Comparison of ENCODE assay signal across 8 cellular contexts in genomic region chr7:40551685-40552576, GRCh38.
DNase-seq lines count a peak whose midpoint lies in the region; ATAC-seq and TF ChIP-seq lines count a peak whose summit lies in the region.

No MANE protein-coding gene starts in this region.

- H3K14ac ChIP-seq in neuronal stem cell (ENCODE audit: low read length), result no peak overlapping the region

- H2BK12ac ChIP-seq in neuronal stem cell (ENCODE audit: low read length), result no peak overlapping the region

- H3K4me3 ChIP-seq in neutrophil (ENCODE audit: low read depth in 1 of 2, low read length in 1 of 2) (peak overlapping the region; percentile 38 to 39), neuronal stem cell (ENCODE audit: low read length in 2 of 2) (no peak overlapping the region)

- no peak overlapping the region for H2BK5ac ChIP-seq in neuronal stem cell (ENCODE audit: low read length)

- no peak overlapping the region for H2AK5ac ChIP-seq in neuronal stem cell (ENCODE audit: low read depth, low read length)

- H4K8ac ChIP-seq in neuronal stem cell (ENCODE audit: low read depth, low read length), result no peak overlapping the region

- H3K9me3 ChIP-seq in neutrophil (no peaks in the 10 kb centered on the region), neuronal stem cell (replicated peaks in 1 of 2; ENCODE audit: control insufficient read depth in 2 of 2, insufficient read depth in 1 of 2, low read depth in 1 of 2, low read length in 2 of 2) (no peaks in the 10 kb centered on the region)

- TF ChIP-seq CTCF in neutrophil (IDR thresholded peaks at IDR 0.05), result no peak

- peak; percentile 85 to 92 for DNase-seq in AML-193 (lab: John Stamatoyannopoulos, UW)
- peak; percentile 96 for DNase-seq in amniotic epithelial cell (ENCODE audit: low read depth)
- DNase-seq in neuronal stem cell (ENCODE audit: low spot score), result no peak
- no peak for DNase-seq in stimulated activated CD4-positive, alpha-beta T cell treated with anti-CD3 and anti-CD28 coated beads, Interleukin-2, amount 100 ng/mL, for 48 hours
- DNase-seq in NCI-H1048 (lab: John Stamatoyannopoulos, UW), result no peak

- H3K27ac ChIP-seq in neutrophil (peak overlapping the region; percentile 84), neuronal stem cell (replicated peaks; ENCODE audit: low read length) (no peak overlapping the region)

- no peak overlapping the region for H3K9ac ChIP-seq in neuronal stem cell (ENCODE audit: low read depth, low read length, poor library complexity)

- H2AFZ ChIP-seq in neuronal stem cell (ENCODE audit: low read length), result no peak overlapping the region

- H3K4me2 ChIP-seq in neuronal stem cell (ENCODE audit: insufficient read depth, low read length, poor library complexity, severe bottlenecking), result no peak overlapping the region

- H2BK120ac ChIP-seq in neuronal stem cell (ENCODE audit: low read depth, low read length), result no peak overlapping the region

- H3K4me1 ChIP-seq in neutrophil (ENCODE audit: control insufficient read depth in 1 of 2, insufficient read depth in 1 of 2, low read depth in 1 of 2, low read length in 1 of 2) (peaks cover 45 to 57% of the 10 kb centered on the region in 2 experiments), neuronal stem cell (ENCODE audit: control insufficient read depth in 2 of 2, insufficient read depth in 1 of 2, low read depth in 1 of 2, low read length in 2 of 2) (peaks cover 3 to 7% of the 10 kb centered on the region in 2 donors)

- ATAC-seq in GM19452 (IDR thresholded peaks at IDR 0.05; ENCODE audit: unreplicated experiment) (peak; percentile 88), HG03457 (IDR thresholded peaks at IDR 0.05; ENCODE audit: unreplicated experiment) (peak; percentile 77)

- no peak overlapping the region for H2BK15ac ChIP-seq in neuronal stem cell (ENCODE audit: low read length)

- H3K79me1 ChIP-seq in neuronal stem cell (ENCODE audit: low read depth, low read length), result no peaks in the 10 kb centered on the region

- H3K18ac ChIP-seq in neuronal stem cell (ENCODE audit: low read length), result no peak overlapping the region

- H3K4ac ChIP-seq in neuronal stem cell (ENCODE audit: low read length), result no peak overlapping the region

- no peak overlapping the region for H3K23ac ChIP-seq in neuronal stem cell (ENCODE audit: low read depth, low read length, poor library complexity)

- H4K91ac ChIP-seq in neuronal stem cell (ENCODE audit: low read depth, low read length, poor library complexity), result no peak overlapping the region

- H3K27me3 ChIP-seq in neutrophil, result no peaks in the 10 kb centered on the region
- no peaks in the 10 kb centered on the region for H3K27me3 ChIP-seq in neuronal stem cell (ENCODE audit: control insufficient read depth in 3 of 3, insufficient read depth in 3 of 3, low read depth in 1 of 3, low read length in 3 of 3)

- H3K36me3 ChIP-seq in neutrophil (no peaks in the 10 kb centered on the region), neuronal stem cell (replicated peaks in 1 of 2; ENCODE audit: control insufficient read depth in 2 of 2, insufficient read depth in 2 of 2, low read length in 2 of 2) (no peaks in the 10 kb centered on the region)

- WGBS in neuronal stem cell (ENCODE audit: extremely low coverage in 2 of 2, insufficient read length in 2 of 2, insufficient replicate concordance in 1 of 2), 2 donors, result no CpG with 5 or more reads among the region's 8 CpGs

Comparison
In these comparisons a context has a peak if more than half of its experiments do, and no peak if none do; other contexts are left out.
1. DNase-seq: peak in AML-193 (2 of 2) and amniotic epithelial cell (single experiment); none in neuronal stem cell (single experiment), stimulated activated CD4-positive, alpha-beta T cell treated with anti-CD3 and anti-CD28 coated beads, Interleukin-2, amount 100 ng/mL, for 48 hours (0 of 2) and NCI-H1048 (single experiment).
2. H3K4me3 ChIP-seq: peak in neutrophil (2 of 2); none in neuronal stem cell (0 of 2).